In genomic region chr3:184600685-184601377, GRCh38 we compare ENCODE assay signal across 20 cellular contexts. TPM values are rescaled to one million over a fixed set of nuclear protein-coding genes. Genes with fewer than 3 reads are reported as not detected.
DNase-seq lines count a peak whose midpoint lies in the region; ATAC-seq, FAIRE-seq and TF ChIP-seq lines count a peak whose summit lies in the region.
"Had no signal": no experiment of that assay in that cellular context is flagged by ENCODE, and none has a peak within 500 bp of the region (broad histone marks: within the 10 kb centered on the region; RNA-seq: fewer than 3 reads in every experiment).

No MANE protein-coding gene starts in this region.

- peak overlapping the region; percentile 18 for H3K27ac Mint-ChIP-seq in astrocyte (ENCODE audit: unreplicated experiment)
- H3K27ac Mint-ChIP-seq: dendritic cell treated with granulocyte-macrophage colony-stimulating factor and Interleukin-4, amounts not matched to agents 40 ng/mL and 50 ng/mL, for 4 days; stimulated activated naive CD8-positive, alpha-beta T cell treated with anti-CD3 and anti-CD28 coated beads, Interleukin-15, Interleukin-2, amounts not matched to agents 100 ng/mL and 50 ng/mL, for 24 hours had no signal

- H3K79me2 ChIP-seq in astrocyte (ENCODE audit: insufficient read depth, low read length), result no peaks in the 10 kb centered on the region

- no peaks in the 10 kb centered on the region for H3K9me3 ChIP-seq in astrocyte (ENCODE audit: insufficient read depth, low read depth, low read length)
- H3K9me3 ChIP-seq: heart left ventricle, prostate gland, SJSA1 had no signal

- H2AFZ ChIP-seq in astrocyte (ENCODE audit: low read depth, low read length), result no peak overlapping the region

- H3K36me3 ChIP-seq in astrocyte (ENCODE audit: insufficient read depth, low read length), result no peaks in the 10 kb centered on the region
- H3K36me3 ChIP-seq: heart left ventricle, prostate gland, SJSA1 had no signal

- peak; percentile 49 for DNase-seq in HPDE6-E6E7 (ENCODE audit: extremely low spot score)
- no peak for DNase-seq in astrocyte (ENCODE audit: low read depth)
- DNase-seq in islet precursor cell, result peak; percentile 53
- DNase-seq in renal cortical epithelial cell (ENCODE audit: low read depth), result peak; percentile 17
- no peak for DNase-seq in superior temporal gyrus (ENCODE audit: extremely low spot score)
- DNase-seq: activated CD4-positive, alpha-beta T cell treated with anti-CD3 and anti-CD28 coated beads for 4 hours; activated CD8-positive, alpha-beta memory T cell treated with anti-CD3 and anti-CD28 coated beads, Interleukin-2, amount 50 U/mL, for 48 hours; activated naive CD4-positive, alpha-beta T cell; Kasumi-1; NCI-H1436 treated with DMSO at 0.1 percent for 48 hours; NCI-H446; T1000 had no signal

- no peaks in the 10 kb centered on the region for H3K9me3 Mint-ChIP-seq in astrocyte (ENCODE audit: unreplicated experiment)
- H3K9me3 Mint-ChIP-seq: dendritic cell treated with granulocyte-macrophage colony-stimulating factor and Interleukin-4, amounts not matched to agents 40 ng/mL and 50 ng/mL, for 4 days; stimulated activated naive CD8-positive, alpha-beta T cell treated with anti-CD3 and anti-CD28 coated beads, Interleukin-15, Interleukin-2, amounts not matched to agents 100 ng/mL and 50 ng/mL, for 24 hours had no signal

- no peaks in the 10 kb centered on the region for H3K36me3 Mint-ChIP-seq in astrocyte (ENCODE audit: low read depth, unreplicated experiment)

- peaks cover 16% of the 10 kb centered on the region for H3K4me1 ChIP-seq in astrocyte (ENCODE audit: insufficient read depth, low read length)
- H3K4me1 ChIP-seq: SJSA1 had no signal

- H3K4me3 Mint-ChIP-seq in astrocyte (ENCODE audit: unreplicated experiment), result no peak overlapping the region
- H3K4me3 Mint-ChIP-seq: dendritic cell treated with granulocyte-macrophage colony-stimulating factor and Interleukin-4, amounts not matched to agents 40 ng/mL and 50 ng/mL, for 4 days; stimulated activated naive CD8-positive, alpha-beta T cell treated with anti-CD3 and anti-CD28 coated beads, Interleukin-15, Interleukin-2, amounts not matched to agents 100 ng/mL and 50 ng/mL, for 24 hours had no signal

- H3K27me3 ChIP-seq in astrocyte (ENCODE audit: insufficient read depth, low read length), result peaks cover 44% of the 10 kb centered on the region

- no peak overlapping the region for H3K4me2 ChIP-seq in astrocyte (ENCODE audit: low read length)

- peaks cover 36% of the 10 kb centered on the region for H3K27me3 Mint-ChIP-seq in astrocyte (ENCODE audit: low read depth, unreplicated experiment)

- peaks cover 22% of the 10 kb centered on the region for H3K4me1 Mint-ChIP-seq in astrocyte (ENCODE audit: low read depth, unreplicated experiment)

- H3K4me3 ChIP-seq in astrocyte (ENCODE audit: insufficient read depth, low read depth, low read length), result no peak overlapping the region
- H3K4me3 ChIP-seq: SJSA1 had no signal

- H3K9ac ChIP-seq in astrocyte (ENCODE audit: low read length), result no peak overlapping the region

- no peak for ATAC-seq in GM18498 (IDR thresholded peaks at IDR 0.05; ENCODE audit: unreplicated experiment)
- no peak for ATAC-seq in HG03439 (IDR thresholded peaks at IDR 0.05; ENCODE audit: unreplicated experiment)
- ATAC-seq in HG03565 (IDR thresholded peaks at IDR 0.05; ENCODE audit: unreplicated experiment), result no peak
- ATAC-seq: heart left ventricle had no signal

- TF ChIP-seq CTCF in astrocyte (IDR thresholded peaks at IDR 0.05; ENCODE audit: insufficient read depth, low read depth, low read length), result no peak

- H4K20me1 ChIP-seq in astrocyte (ENCODE audit: insufficient read depth, low read length), result peaks cover 6% of the 10 kb centered on the region

- FAIRE-seq in astrocyte (lab: Jason Lieb, UNC), result no peak

- H3K27ac ChIP-seq in astrocyte (ENCODE audit: low read depth, low read length), result no peak overlapping the region
- H3K27ac ChIP-seq: prostate gland, SJSA1 had no signal

RNA-seq across cellular contexts. Expression of gene EPHB3, which starts 39.2 kb away (rescaled TPM):
- 17.2 and 27.0 TPM in 2 replicates for total RNA-seq in astrocyte
- total RNA-seq in renal cortical epithelial cell, result 0.15 and 0.17 TPM in 2 replicates

Comparison
In these comparisons a context has a peak if more than half of its experiments do, and no peak if none do; other contexts are left out.
1. DNase-seq: peak in HPDE6-E6E7 (single experiment), islet precursor cell (single experiment) and renal cortical epithelial cell (single experiment); none in astrocyte (single experiment) and superior temporal gyrus (single experiment).
2. RNA of gene EPHB3, which starts 39.2 kb away (total RNA-seq): 17.2 to 27.0 TPM in astrocyte; 0.15 to 0.17 TPM in renal cortical epithelial cell; every median in the first group is over 10 times any median in the second.